Comparison of ENCODE assay signal across 8 cellular contexts in the genomic region with DNA sequence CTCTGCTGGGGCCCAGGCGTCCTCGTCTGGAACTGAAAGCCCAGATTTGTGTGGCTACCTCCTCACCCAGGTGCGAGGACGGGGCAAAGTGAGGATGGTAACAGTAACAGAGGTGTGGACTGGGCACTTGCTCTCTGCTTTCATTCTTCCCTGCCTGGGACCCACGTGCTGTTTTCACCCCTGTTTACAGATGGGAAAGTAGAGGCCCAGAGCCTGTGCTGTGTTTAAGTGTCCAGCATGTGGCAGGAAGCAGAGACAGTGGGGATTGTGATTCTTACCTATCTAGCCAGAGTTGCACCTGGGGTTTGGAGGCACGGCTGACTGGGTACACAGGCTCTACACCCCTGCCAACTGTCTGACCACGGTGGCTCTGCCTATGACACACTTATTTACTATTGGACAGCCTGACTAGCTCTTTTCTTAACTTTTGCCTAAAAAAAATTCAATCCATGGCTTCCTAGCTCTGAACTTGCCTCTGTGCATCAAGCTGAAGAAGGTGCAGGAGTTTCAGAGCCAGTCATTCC.
DNase-seq lines count a peak whose midpoint lies in the region; ATAC-seq and TF ChIP-seq lines count a peak whose summit lies in the region.

No MANE protein-coding gene starts in this region.

- no peak overlapping the region for H3K4me2 ChIP-seq in PC-9

- no peaks in the 10 kb centered on the region for H3K4me1 ChIP-seq in breast epithelium
- H3K4me1 ChIP-seq in gastrocnemius medialis = peaks cover 12 to 23% of the 10 kb centered on the region in 2 donors
- H3K4me1 ChIP-seq in PC-9 (replicated peaks; ENCODE audit: insufficient read depth) = peaks cover 28% of the 10 kb centered on the region

- no peaks in the 10 kb centered on the region for H3K27me3 ChIP-seq in breast epithelium
- H3K27me3 ChIP-seq in gastrocnemius medialis = no peaks in the 10 kb centered on the region
- no peaks in the 10 kb centered on the region for H3K27me3 ChIP-seq in PC-9 (ENCODE audit: insufficient read depth, low read depth)

- in situ Hi-C loops in gastrocnemius medialis (cut with MboI; ENCODE audit: low sequenced_read_pairs in 4 of 4) = no loop called here

- peak; percentile 34 for ATAC-seq in GM19043 (IDR thresholded peaks at IDR 0.05; ENCODE audit: low read depth, unreplicated experiment)
- peak; percentile 31 for ATAC-seq in HG02981 (IDR thresholded peaks at IDR 0.05; ENCODE audit: unreplicated experiment)
- ATAC-seq in gastrocnemius medialis = no peak
- no peak for ATAC-seq in HG03521 (IDR thresholded peaks at IDR 0.05; ENCODE audit: unreplicated experiment)

- TF ChIP-seq POLR2A in breast epithelium (IDR thresholded peaks at IDR 0.05) (no peak), gastrocnemius medialis (IDR thresholded peaks at IDR 0.05) (no peak)

- no peak overlapping the region for H2AFZ ChIP-seq in PC-9

- intact Hi-C loops in breast epithelium (cut with DNase I; ENCODE audit: low total_unique reads) = no loop called here
- intact Hi-C loops in gastrocnemius medialis (cut with DNase I; ENCODE audit: low total_unique reads) = loop anchor here (5.0 kb wide), 1 partner anchor 127 kb away; no protein-coding TSS in a partner anchor
- intact Hi-C loops in PC-9 (cut with micrococcal nuclease; ENCODE audit: unreplicated experiment) = no loop called here

- H3K4me3 ChIP-seq in breast epithelium = no peak overlapping the region
- H3K4me3 ChIP-seq in gastrocnemius medialis = no peak overlapping the region
- no peak overlapping the region for H3K4me3 ChIP-seq in PC-9

- no peaks in the 10 kb centered on the region for H3K79me2 ChIP-seq in PC-9 (ENCODE audit: low read depth)

- POLR2A ChIA-PET in PC-9 (lab: Charles Lee; ENCODE audit: unreplicated experiment) = no interaction called here

- no peaks in the 10 kb centered on the region for H3K9me2 ChIP-seq in PC-9 (ENCODE audit: insufficient read depth)

- TF ChIP-seq CTCF in breast epithelium (IDR thresholded peaks at IDR 0.05) (no peak), gastrocnemius medialis (IDR thresholded peaks at IDR 0.05 in 4 of 5, conservative IDR thresholded peaks at IDR 0.05 in 1 of 5) (no peak), PC-9 (conservative IDR thresholded peaks at IDR 0.05) (no peak)

- CTCF ChIA-PET in PC-9 (lab: Charles Lee) = no interaction called here

- peaks cover 24% of the 10 kb centered on the region; the same call in 1 of the 2 replicates for H3F3A ChIP-seq in PC-9 (ENCODE audit: insufficient read depth, low read depth)

- no TSS peak for BruUV-seq in PC-9 (replicated peaks; lab: Mats Ljungman, UMichigan)

- H3K27ac ChIP-seq in breast epithelium = peak overlapping the region; percentile 54 to 81
- H3K27ac ChIP-seq in gastrocnemius medialis = peak overlapping the region; percentile 15 to 53 (median 45)
- H3K27ac ChIP-seq in PC-9 = no peak overlapping the region

- H3K36me3 ChIP-seq in breast epithelium = no peaks in the 10 kb centered on the region
- no peaks in the 10 kb centered on the region for H3K36me3 ChIP-seq in gastrocnemius medialis
- H3K36me3 ChIP-seq in PC-9 (ENCODE audit: low read depth) = no peaks in the 10 kb centered on the region

- no peaks in the 10 kb centered on the region for H3K9me3 ChIP-seq in breast epithelium
- no peaks in the 10 kb centered on the region for H3K9me3 ChIP-seq in gastrocnemius medialis
- H3K9me3 ChIP-seq in PC-9 (ENCODE audit: insufficient read depth, low read depth) = no peaks in the 10 kb centered on the region

- no peaks in the 10 kb centered on the region for H4K20me1 ChIP-seq in PC-9 (ENCODE audit: insufficient read depth)

- no peak for DNase-seq in breast epithelium (ENCODE audit: low spot score in 2 of 2)
- DNase-seq in gastrocnemius medialis = no peak
- no peak for DNase-seq in PC-9
- DNase-seq in NCI-H146 (lab: John Stamatoyannopoulos, UW) = no peak
- no peak for DNase-seq in nucleus accumbens (lab: John Stamatoyannopoulos, UW)

Comparison
In these comparisons a context has a peak if more than half of its experiments do, and no peak if none do; other contexts are left out.
1. ATAC-seq: peak in GM19043 (single experiment) and HG02981 (single experiment); none in gastrocnemius medialis (0 of 2) and HG03521 (single experiment).